ENCODE assay signal across 2 cellular contexts in the genomic region with DNA sequence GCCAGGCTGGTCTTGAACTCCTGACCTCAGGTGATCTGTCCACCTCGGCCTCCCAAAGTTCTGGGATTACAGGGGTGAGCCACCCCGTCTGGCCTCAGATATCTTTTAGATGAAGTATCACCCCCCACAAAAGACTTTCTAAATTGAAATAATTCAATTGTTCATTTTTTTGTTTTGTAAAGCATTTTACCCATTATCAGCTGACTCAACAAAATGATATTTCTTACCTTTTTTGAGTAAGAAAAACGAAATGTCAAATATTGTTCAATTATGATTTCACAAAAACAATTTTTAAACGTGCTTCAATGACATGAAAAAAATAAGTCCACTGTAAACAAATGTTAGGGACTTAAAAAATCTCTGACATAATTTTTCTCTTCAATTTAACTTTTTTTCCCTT.
A peak's percentile ranks its signal among the peaks of the same experiment; 100 is the strongest.
TF ChIP-seq lines count a peak whose summit lies in the region.

No MANE protein-coding gene starts in this region.

TF ChIP-seq in K562, 482 proteins besides CTCF, POLR2A, EP300 and RAD21:
- TF ChIP-seq MAFG (tag; conservative IDR thresholded peaks at IDR 0.05) (peak; percentile 67), ARID1B (IDR thresholded peaks at IDR 0.05) (no peak), ZNF316 (IDR thresholded peaks at IDR 0.05) (peak; percentile 91), NCOA6 (IDR thresholded peaks at IDR 0.05) (no peak), HDGF (IDR thresholded peaks at IDR 0.05) (no peak), C11orf30 (IDR thresholded peaks at IDR 0.05; ENCODE audit: low read depth) (peak; percentile 77), HNRNPK (IDR thresholded peaks at IDR 0.05; ENCODE audit: low read depth, low read length, poor library complexity, severe bottlenecking) (no peak), MAFK (IDR thresholded peaks at IDR 0.05; ENCODE audit: low read length) (peak; percentile 60), MAFF (IDR thresholded peaks at IDR 0.05; ENCODE audit: low read length) (peak; percentile 59; the same call in 1 of the 2 replicates), TRIM28 (IDR thresholded peaks at IDR 0.05) (no peak)

TF ChIP-seq in GM12891, 5 proteins besides CTCF, POLR2A, EP300 and RAD21:
- TF ChIP-seq POU2F2 (IDR thresholded peaks at IDR 0.05; ENCODE audit: low read depth, low read length): no peak
- TF ChIP-seq TAF1 (IDR thresholded peaks at IDR 0.05; ENCODE audit: low read depth, low read length): no peak
- TF ChIP-seq PAX5 (IDR thresholded peaks at IDR 0.05; ENCODE audit: insufficient read depth, low read length, severe bottlenecking): no peak
- TF ChIP-seq POLR2AphosphoS5 (IDR thresholded peaks at IDR 0.05; ENCODE audit: low read depth, low read length): no peak
- no peak for TF ChIP-seq SPI1 (IDR thresholded peaks at IDR 0.05; ENCODE audit: low read depth, low read length)
